In genomic region chr17:39663340-39663687, GRCh38 we compare ENCODE assay signal across 12 cellular contexts. TPM values are rescaled to one million over a fixed set of nuclear protein-coding genes. Genes with fewer than 3 reads are reported as not detected.
DNase-seq lines count a peak whose midpoint lies in the region; ATAC-seq and TF ChIP-seq lines count a peak whose summit lies in the region.
"Had no signal": no experiment of that assay in that cellular context is flagged by ENCODE, and none has a peak within 500 bp of the region (broad histone marks: within the 10 kb centered on the region; RNA-seq: fewer than 3 reads in every experiment).

No MANE protein-coding gene starts in this region.

- ATAC-seq in mucosa of descending colon: no peak

- H3K9me3 ChIP-seq in iPS-15b (ENCODE audit: control insufficient read depth, insufficient read depth, low read length) (no peaks in the 10 kb centered on the region), tibial artery (no peaks in the 10 kb centered on the region), mucosa of descending colon (no peaks in the 10 kb centered on the region)
- H3K9me3 ChIP-seq: left lung had no signal

- H3K36me3 ChIP-seq in iPS-15b (ENCODE audit: control insufficient read depth, insufficient read depth, low read length): peaks cover 16% of the 10 kb centered on the region
- H3K36me3 ChIP-seq in tibial artery: peaks cover 5 to 48% (median 36%) of the 10 kb centered on the region in 3 donors
- no peaks in the 10 kb centered on the region for H3K36me3 ChIP-seq in mucosa of descending colon (ENCODE audit: low read depth)

- H3K4me3 ChIP-seq in iPS-15b (ENCODE audit: low read depth, low read length): peak overlapping the region; percentile 49
- no peak overlapping the region for H3K4me3 ChIP-seq in tibial artery
- H3K4me3 ChIP-seq in mucosa of descending colon: no peak overlapping the region
- H3K4me3 ChIP-seq: left lung had no signal

- no peak overlapping the region for H3K9ac ChIP-seq in iPS-15b (ENCODE audit: low read depth, low read length)

- H3K27ac ChIP-seq in tibial artery: peak overlapping the region; percentile 68 to 81

- intact Hi-C loops in tibial artery (cut with DNase I; ENCODE audit: low total_unique reads) (no loop called here), mucosa of descending colon (cut with DNase I, micrococcal nuclease) (no loop called here)

- peak; percentile 53 for DNase-seq in NCI-H82 (lab: John Stamatoyannopoulos, UW)
- no peak for DNase-seq in NCI-H82 treated with DMSO at 0.1 percent for 48 hours (lab: John Stamatoyannopoulos, UW; ENCODE audit: unreplicated experiment)
- DNase-seq in tibial artery: no peak
- no peak for DNase-seq in mucosa of descending colon
- DNase-seq in NCI-H524 treated with DMSO at 0.1 percent for 48 hours (lab: John Stamatoyannopoulos, UW): no peak
- DNase-seq: activated naive CD4-positive, alpha-beta T cell treated with anti-CD3 and anti-CD28 coated beads for 36 hours; HCEC 1CT; left lung; NCI-H2081 treated with DMSO at 0.1 percent for 48 hours; NK-92 treated with Interleukin-12 subunit alpha and Interleukin-12 subunit beta, amount 100 ng/mL, for 24 hours had no signal

- H3K27me3 ChIP-seq in iPS-15b (ENCODE audit: control insufficient read depth, insufficient read depth, low read length): peaks cover 16% of the 10 kb centered on the region
- H3K27me3 ChIP-seq in tibial artery: no peaks in the 10 kb centered on the region

- H3K4me1 ChIP-seq in iPS-15b (ENCODE audit: control insufficient read depth, insufficient read depth, low read length) (peaks cover 25% of the 10 kb centered on the region), tibial artery (peaks cover 7 to 72% (median 59%) of the 10 kb centered on the region in 4 donors), mucosa of descending colon (ENCODE audit: low read depth) (peaks cover 33% of the 10 kb centered on the region)

- TF ChIP-seq CTCF in tibial artery (IDR thresholded peaks at IDR 0.05) (no peak), mucosa of descending colon (IDR thresholded peaks at IDR 0.05) (no peak)

RNA-seq across cellular contexts. Expression of gene TCAP, which starts 1.8 kb away (rescaled TPM):
- 1 to 10 TPM in 2 of 3 donors, under 1 TPM in 1; 0.96 to 3.4 (median 1.5) TPM for total RNA-seq in mucosa of descending colon

RNA-seq across cellular contexts. Expression of gene PNMT, which starts 4.9 kb away (rescaled TPM):
- 1 to 10 TPM in 2 of 3 donors, under 1 TPM in 1; 0.23 to 2.0 (median 1.5) TPM for total RNA-seq in mucosa of descending colon
- total RNA-seq: activated naive CD4-positive, alpha-beta T cell treated with anti-CD3 and anti-CD28 coated beads for 36 hours; SK-MEL-5 had no signal

RNA-seq across cellular contexts. Expression of gene PGAP3, which starts 24.5 kb away (rescaled TPM):
- total RNA-seq in mucosa of descending colon: 10 to 100 TPM; 27.7 to 74.6 (median 47.9) TPM

RNA-seq across cellular contexts. Expression of gene STARD3, which starts 26.4 kb away (rescaled TPM):
- 10 to 100 TPM; 36.1 to 58.8 (median 57.6) TPM for total RNA-seq in mucosa of descending colon

RNA-seq across cellular contexts. Expression of gene ERBB2, which starts 36.5 kb away (rescaled TPM):
- 100 to 1,000 TPM; 104 to 284 (median 161) TPM for total RNA-seq in mucosa of descending colon
